9 cellular contexts compared by ENCODE assay signal in the genomic region with DNA sequence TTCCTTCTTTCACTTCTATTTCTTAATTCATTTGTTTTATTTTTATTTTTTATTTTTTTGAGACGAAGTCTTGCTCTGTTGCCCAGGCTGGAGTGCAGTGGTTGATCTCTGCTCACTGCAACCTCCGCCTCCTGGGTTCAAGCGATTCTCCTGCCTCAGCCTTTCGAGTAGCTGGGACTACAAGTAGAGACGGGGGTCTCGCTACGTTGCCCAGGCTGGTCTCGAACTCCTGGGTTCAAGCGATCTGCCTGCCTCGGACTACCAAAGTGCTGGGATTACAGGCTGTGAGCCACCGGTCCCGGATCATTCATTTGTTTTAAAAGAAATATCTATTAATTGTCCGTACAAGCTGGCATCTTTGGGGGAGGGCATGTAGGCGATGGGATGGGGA. TPM values are rescaled to one million over a fixed set of nuclear protein-coding genes. Genes with fewer than 3 reads are reported as not detected.
DNase-seq lines count a peak whose midpoint lies in the region; TF ChIP-seq lines count a peak whose summit lies in the region.
"Had no signal": no experiment of that assay in that cellular context is flagged by ENCODE, and none has a peak within 500 bp of the region (broad histone marks: within the 10 kb centered on the region; RNA-seq: fewer than 3 reads in every experiment).

No MANE protein-coding gene starts in this region.

- peaks cover 18% of the 10 kb centered on the region for H3K23me2 ChIP-seq in H9 (ENCODE audit: insufficient read length, low read depth, low read length, poor library complexity, severe bottlenecking)

- H3K9me3 ChIP-seq in H9 (ENCODE audit: control insufficient read depth, low read depth, low read length) (no peaks in the 10 kb centered on the region), SK-N-MC (ENCODE audit: low read depth, low read length) (no peaks in the 10 kb centered on the region), spleen (no peaks in the 10 kb centered on the region)

- no peak overlapping the region for H2BK15ac ChIP-seq in H9 (ENCODE audit: low read depth, low read length)

- H2AFZ ChIP-seq in H9 (ENCODE audit: low read length) = no peak overlapping the region

- peak overlapping the region; percentile 84 for H3K4me2 ChIP-seq in H9 (ENCODE audit: insufficient read depth, insufficient read length, low read length)

- no CpG with 5 or more reads among the region's 14 CpGs for WGBS in H9 (ENCODE audit: extremely low coverage, insufficient read length, low lambda C conversion rate)
- 66 to 76% (median 72%) methylated on average over 14 of the region's 14 CpGs for WGBS in spleen, 5 donors

- intact Hi-C loops in spleen (cut with DNase I; ENCODE audit: low total_unique reads) = no loop called here

- H2BK20ac ChIP-seq in H9 (ENCODE audit: low read depth, low read length, poor library complexity, severe bottlenecking) = no peak overlapping the region

- H4K91ac ChIP-seq in H9 (ENCODE audit: insufficient read length, low read depth, low read length) = no peak overlapping the region

- no peak overlapping the region for H4K8ac ChIP-seq in H9 (replicated peaks; ENCODE audit: insufficient read length, low read depth, low read length)

- no peaks in the 10 kb centered on the region for H3K79me2 ChIP-seq in H9 (ENCODE audit: insufficient read depth, low read length)

- H3K4ac ChIP-seq in H9 (ENCODE audit: low read depth, low read length) = no peak overlapping the region

- no peak overlapping the region for H2BK120ac ChIP-seq in H9 (ENCODE audit: low read depth, low read length, poor library complexity, severe bottlenecking)

- no peak overlapping the region for H2BK5ac ChIP-seq in H9 (ENCODE audit: insufficient read length, low read length)

- H2AK5ac ChIP-seq in H9 (ENCODE audit: insufficient read length, low read length) = no peak overlapping the region

- peaks cover 23% of the 10 kb centered on the region for H3K27me3 Mint-ChIP-seq in H9 (ENCODE audit: low read depth)

- H4K20me1 ChIP-seq in H9 (ENCODE audit: control insufficient read depth, insufficient read depth, insufficient read length) = no peaks in the 10 kb centered on the region

- H3K27ac Mint-ChIP-seq in H9 = peak overlapping the region in 1 of 3 experiments; percentile 40; a peak in 1 of 7 replicates

- no peak overlapping the region for H3K18ac ChIP-seq in H9 (ENCODE audit: insufficient read length, low read depth, low read length)

- H3K27ac ChIP-seq in H9 (ENCODE audit: insufficient read length, low read depth, low read length) (no peak overlapping the region), SK-N-MC (no peak overlapping the region), spleen (peak overlapping the region; percentile 94 to 98 (median 96))

- no peaks in the 10 kb centered on the region for H3K36me3 ChIP-seq in SK-N-MC (ENCODE audit: insufficient read depth, low read length)
- peaks cover 2 to 20% (median 11%) of the 10 kb centered on the region in 6 donors for H3K36me3 ChIP-seq in spleen

- H3K4me1 ChIP-seq in H9 (ENCODE audit: insufficient read depth, low read length) (peaks cover 8% of the 10 kb centered on the region; the same call in 1 of the 2 replicates), spleen (peaks cover 27 to 86% (median 67%) of the 10 kb centered on the region in 6 donors)

- DNase-seq in H9 (no peak), SK-N-MC (ENCODE audit: low read depth, low spot score) (no peak), foreskin fibroblast (no peak), spleen (peak; percentile 80), activated gamma-delta T cell treated with Interleukin-2 at 50 U/mL for 16 hours (no peak), cortex of kidney (lab: John Stamatoyannopoulos, UW) (no peak), G401 (ENCODE audit: low spot score) (no peak)

- no peak overlapping the region for H2BK12ac ChIP-seq in H9 (ENCODE audit: insufficient read length, low read depth, low read length)

- H3K9ac ChIP-seq in H9 (ENCODE audit: extremely low read depth, insufficient read length, low read length) (no peak overlapping the region), SK-N-MC (ENCODE audit: insufficient read length) (no peak overlapping the region)

- no peak overlapping the region for H3K14ac ChIP-seq in H9 (ENCODE audit: insufficient read depth, low read length)

- H3K4me1 Mint-ChIP-seq in H9 = peaks cover 42 to 49% of the 10 kb centered on the region in 2 experiments

- H3K79me1 ChIP-seq in H9 (ENCODE audit: insufficient read depth, low read depth, low read length, poor library complexity, severe bottlenecking) = no peaks in the 10 kb centered on the region

- no peak overlapping the region for H4K5ac ChIP-seq in H9 (ENCODE audit: insufficient read length, low read depth, low read length)

- TF ChIP-seq POLR2A in spleen (IDR thresholded peaks at IDR 0.05) = no peak

- TF ChIP-seq CTCF in H9 (conservative IDR thresholded peaks at IDR 0.05) (no peak), foreskin fibroblast (IDR thresholded peaks at IDR 0.05; ENCODE audit: low read depth, low read length) (no peak), spleen (IDR thresholded peaks at IDR 0.05 in 8 of 11, conservative IDR thresholded peaks at IDR 0.05 in 3 of 11) (no peak)

- H3T11ph ChIP-seq in H9 (ENCODE audit: low read length) = no peak overlapping the region

- H3K36me3 Mint-ChIP-seq in H9 (ENCODE audit: insufficient read depth in 1 of 3, low read depth in 3 of 3) = no peaks in the 10 kb centered on the region; a peak in 2 of 7 replicates

- H3K4me3 Mint-ChIP-seq in H9 = peak overlapping the region; percentile 79 to 88

- no peak overlapping the region for H3K56ac ChIP-seq in H9 (ENCODE audit: insufficient read length, low read depth, low read length)

- H3K4me3 ChIP-seq in SK-N-MC = peak overlapping the region; percentile 95
- H3K4me3 ChIP-seq in foreskin fibroblast (ENCODE audit: low read depth in 1 of 2, low read length in 2 of 2) = peak overlapping the region; percentile 75 to 79
- peak overlapping the region in 7 of 8 donors; percentile 90 to 97 (median 94) for H3K4me3 ChIP-seq in spleen

- no peak overlapping the region for H3K23ac ChIP-seq in H9 (ENCODE audit: insufficient read length, low read depth, low read length)

- in situ Hi-C loops in G401 (cut with HindIII; ENCODE audit: low sequenced_read_pairs) = no loop called here

- no peaks in the 10 kb centered on the region; a peak in 1 of 5 replicates for H3K9me3 Mint-ChIP-seq in H9

- H3K27me3 ChIP-seq in H9 (ENCODE audit: insufficient read depth, low read length) (peaks cover 7% of the 10 kb centered on the region; the same call in 1 of the 2 replicates), spleen (replicated peaks in 1 of 7) (peaks cover 0 to 28% (median 10%) of the 10 kb centered on the region in 7 donors)

RNA-seq across cellular contexts. Expression of a gene that starts 0.5 kb away (rescaled TPM):
- total RNA-seq in H9 (2021) (9.7 and 12.1 TPM in 2 replicates), spleen (10 to 100 TPM; 32.2 to 89.7 (median 60.7) TPM)
- 10 to 100 TPM; 41.3 to 49.8 (median 42.3) TPM for polyA plus RNA-seq in spleen
- 27.7 and 58.6 TPM in 2 replicates for total RNA-seq in G401 (2014; rRNA removed; shearing (Covaris generic))

RNA-seq across cellular contexts. Expression of a gene that starts 4.4 kb away (rescaled TPM):
- total RNA-seq in H9 (2021) = 2.4 and 2.7 TPM in 2 replicates
- under 1 TPM in 1 of 7 donors, not detected in 6; 0.17 TPM for total RNA-seq in spleen
- polyA plus RNA-seq in spleen = under 1 TPM in 2 of 3 donors, not detected in 1; 0.03 to 0.11 TPM
- total RNA-seq in G401 (2014; rRNA removed; shearing (Covaris generic)) = 14.3 and 14.6 TPM in 2 replicates
- total RNA-seq: T-helper 2 cell treated with Interferon-gamma antibody and Interleukin-4, amounts not matched to agents 100 ng/mL and 5 ng/mL, for 36 hours had no signal
- polyA plus RNA-seq: keratinocyte had no signal

RNA-seq across cellular contexts. Expression of a gene that starts 8.5 kb away (rescaled TPM):
- total RNA-seq in H9 (2021) = 34.5 and 36.1 TPM in 2 replicates
- 10 to 100 TPM; 22.4 to 30.4 (median 27.9) TPM for total RNA-seq in spleen
- 10 to 100 TPM; 17.6 to 22.0 (median 21.7) TPM for polyA plus RNA-seq in spleen
- 73.4 and 80.4 TPM in 2 replicates for total RNA-seq in G401 (2014; rRNA removed; shearing (Covaris generic))

RNA-seq across cellular contexts. Expression of a gene that starts 18.9 kb away (rescaled TPM):
- total RNA-seq in H9 (2021) = 1,986 and 2,056 TPM in 2 replicates
- total RNA-seq in spleen = 100 to 1,000 TPM; 372 to 546 (median 415) TPM
- polyA plus RNA-seq in spleen = 100 to 1,000 TPM; 196 to 330 (median 302) TPM
- 1,050 and 1,370 TPM in 2 replicates for total RNA-seq in G401 (2014; rRNA removed; shearing (Covaris generic))

RNA-seq across cellular contexts. Expression of a gene that starts 42.4 kb away (rescaled TPM):
- total RNA-seq in H9 (2021) (118 and 124 TPM in 2 replicates), spleen (10 to 100 TPM; 28.3 to 49.4 (median 33.7) TPM)
- 10 to 100 TPM in 1 of 3 donors, 1 to 10 TPM in 2; 8.5 to 18.4 (median 9.2) TPM for polyA plus RNA-seq in spleen
- 40.1 and 46.1 TPM in 2 replicates for total RNA-seq in G401 (2014; rRNA removed; shearing (Covaris generic))

Comparison
In these comparisons a context has a peak if more than half of its experiments do, and no peak if none do; other contexts are left out.
1. H3K27ac ChIP-seq: peak in spleen (8 of 8); none in H9 (single experiment) and SK-N-MC (single experiment).
2. Peak in every context shown above with its lines, with median percentiles within 50 percentile points of each other: H3K4me3 ChIP-seq.